1 cellular context compared by ENCODE assay signal in genomic region chr3:10137178-10137577, GRCh38.
TF ChIP-seq lines count a peak whose summit lies in the region.

No MANE protein-coding gene starts in this region.

TF ChIP-seq in K562, 482 proteins besides CTCF, POLR2A, EP300 and RAD21:
- no peak for TF ChIP-seq ZNF584 (CRISPR knock-in tag; IDR thresholded peaks at IDR 0.05; ENCODE audit: low read depth)
- TF ChIP-seq ZNF586 (CRISPR knock-in tag; conservative IDR thresholded peaks at IDR 0.05): no peak
- peak; percentile 89 for TF ChIP-seq ZNF384 (IDR thresholded peaks at IDR 0.05; ENCODE audit: low read depth, low read length)
- no peak for TF ChIP-seq E4F1 (CRISPR knock-in tag; IDR thresholded peaks at IDR 0.05; ENCODE audit: borderline replicate concordance)
- TF ChIP-seq BCOR (IDR thresholded peaks at IDR 0.05): peak; percentile 49; the same call in 1 of the 2 replicates
- TF ChIP-seq CHD1 (IDR thresholded peaks at IDR 0.05; ENCODE audit: low read length): no peak
- no peak for TF ChIP-seq OTX1 (CRISPR knock-in tag; IDR thresholded peaks at IDR 0.05)
- no peak for TF ChIP-seq NR4A1 (CRISPR knock-in tag; IDR thresholded peaks at IDR 0.05)
- TF ChIP-seq NR4A1 (tag; IDR thresholded peaks at IDR 0.05): no peak
- TF ChIP-seq HLTF (IDR thresholded peaks at IDR 0.05): no peak
- 0 out of 4 replicates have a peak, but pooled peaks of 1 of the 2 experiments have one; percentile 34 for TF ChIP-seq ZNF639 (CRISPR knock-in tag; conservative IDR thresholded peaks at IDR 0.05 in 1 of 2, IDR thresholded peaks at IDR 0.05 in 1 of 2)
- 0 out of 2 replicates have a peak, but pooled peaks have one; percentile 13 for TF ChIP-seq CBFA2T3 (IDR thresholded peaks at IDR 0.05)
- no peak for TF ChIP-seq ETV1 (tag; conservative IDR thresholded peaks at IDR 0.05; ENCODE audit: low read depth)
- no peak for TF ChIP-seq SMAD3 (CRISPR knock-in tag; conservative IDR thresholded peaks at IDR 0.05)
- TF ChIP-seq FOXO4 (CRISPR knock-in tag; IDR thresholded peaks at IDR 0.05): no peak
- TF ChIP-seq LARP7 (IDR thresholded peaks at IDR 0.05): 0 out of 2 replicates have a peak, but pooled peaks have one; percentile 15
- no peak for TF ChIP-seq KLF6 (CRISPR knock-in tag; IDR thresholded peaks at IDR 0.05; ENCODE audit: borderline replicate concordance)
- peak; percentile 43 for TF ChIP-seq CEBPB (tag; IDR thresholded peaks at IDR 0.05)
- TF ChIP-seq MBD2 (IDR thresholded peaks at IDR 0.05; ENCODE audit: borderline replicate concordance, low read depth): no peak
- TF ChIP-seq JUND (IDR thresholded peaks at IDR 0.05; ENCODE audit: borderline replicate concordance, low read depth, low read length): no peak
- TF ChIP-seq JUND (tag; IDR thresholded peaks at IDR 0.05; ENCODE audit: borderline replicate concordance, low read depth, low read length): 0 out of 3 replicates have a peak, but pooled peaks have one; percentile 13
- no peak for TF ChIP-seq SRSF9 (IDR thresholded peaks at IDR 0.05; ENCODE audit: borderline replicate concordance, low read depth, low read length)
- TF ChIP-seq TEAD4 (IDR thresholded peaks at IDR 0.05; ENCODE audit: low read length): peak; percentile 47; the same call in 1 of the 2 replicates
- TF ChIP-seq TEAD4 (CRISPR knock-in tag; IDR thresholded peaks at IDR 0.05; ENCODE audit: borderline replicate concordance): no peak
- TF ChIP-seq RBM22 (IDR thresholded peaks at IDR 0.05; ENCODE audit: low read depth, low read length, poor library complexity, severe bottlenecking): no peak
- no peak for TF ChIP-seq DDX20 (tag; IDR thresholded peaks at IDR 0.05; ENCODE audit: low read depth)
- TF ChIP-seq RAD51 (IDR thresholded peaks at IDR 0.05; ENCODE audit: borderline replicate concordance, low read depth): no peak
- TF ChIP-seq ZNF197 (CRISPR knock-in tag; IDR thresholded peaks at IDR 0.05; ENCODE audit: low read depth): no peak
- peak in 1 of 2 experiments; percentile 44; a peak in 1 of 4 replicates for TF ChIP-seq MLLT1 (IDR thresholded peaks at IDR 0.05)
- TF ChIP-seq PKNOX1 (IDR thresholded peaks at IDR 0.05): no peak
- TF ChIP-seq NFE2 (IDR thresholded peaks at IDR 0.05; ENCODE audit: low read depth): peak; percentile 33; the same call in 1 of the 2 replicates
- TF ChIP-seq E2F3 (CRISPR knock-in tag; IDR thresholded peaks at IDR 0.05): no peak
- 0 out of 2 replicates have a peak, but pooled peaks have one; percentile 10 for TF ChIP-seq ARID1B (IDR thresholded peaks at IDR 0.05)
- TF ChIP-seq CBX1 (IDR thresholded peaks at IDR 0.05; ENCODE audit: low read depth): peak; percentile 21; the same call in 1 of the 2 replicates
- TF ChIP-seq CHD7 (IDR thresholded peaks at IDR 0.05; ENCODE audit: low read depth, low read length): no peak
- TF ChIP-seq SMAD4 (CRISPR knock-in tag; conservative IDR thresholded peaks at IDR 0.05): peak; percentile 42; the same call in 1 of the 2 replicates
- peak; percentile 33 for TF ChIP-seq FOSL1 (tag; conservative IDR thresholded peaks at IDR 0.05)
- no peak for TF ChIP-seq BMI1 (IDR thresholded peaks at IDR 0.05; ENCODE audit: low read length)
